13 cellular contexts compared by ENCODE assay signal in genomic region chr19:39645800-39646411, GRCh38. TPM values are rescaled to one million over a fixed set of nuclear protein-coding genes. Genes with fewer than 3 reads are reported as not detected.
DNase-seq lines count a peak whose midpoint lies in the region; ATAC-seq and TF ChIP-seq lines count a peak whose summit lies in the region.
"Had no signal": no experiment of that assay in that cellular context is flagged by ENCODE, and none has a peak within 500 bp of the region (broad histone marks: within the 10 kb centered on the region; RNA-seq: fewer than 3 reads in every experiment).

No MANE protein-coding gene starts in this region.

- TF ChIP-seq RAD21 in IMR-90 (IDR thresholded peaks at IDR 0.05; ENCODE audit: low read length) = no peak

- H3K27me3 ChIP-seq in IMR-90 (ENCODE audit: control insufficient read depth, insufficient read depth, low read length) = no peaks in the 10 kb centered on the region

- H3K9me3 Mint-ChIP-seq in activated CD8-positive, alpha-beta T cell treated with anti-CD3 and anti-CD28 coated beads, Interleukin-2, amount 10 ng/mL, durations not matched to agents 7 days and 5 days (ENCODE audit: insufficient read depth) = no peaks in the 10 kb centered on the region
- H3K9me3 Mint-ChIP-seq: T-helper 1 cell treated with Interleukin-12 subunit alpha and Interleukin-12 subunit beta and Interleukin-4 antibody, amounts not matched to agents 30 μg/mL and 1 μg/mL, for 36 hours had no signal

- H3K56ac ChIP-seq in IMR-90 (ENCODE audit: extremely low read depth, insufficient read depth, low read length) = no peak overlapping the region

- no peaks in the 10 kb centered on the region for H3K4me1 Mint-ChIP-seq in activated CD8-positive, alpha-beta T cell treated with anti-CD3 and anti-CD28 coated beads, Interleukin-2, amount 10 ng/mL, durations not matched to agents 7 days and 5 days (ENCODE audit: low read depth)
- H3K4me1 Mint-ChIP-seq: H9 had no signal

- no peak overlapping the region for H3K4me2 ChIP-seq in IMR-90 (ENCODE audit: low read depth, low read length)

- no peak overlapping the region for H4K8ac ChIP-seq in IMR-90 (ENCODE audit: low read depth in 2 of 2, low read length in 2 of 2)

- no peak overlapping the region for H3K23ac ChIP-seq in IMR-90 (ENCODE audit: low read depth, low read length)

- H3K18ac ChIP-seq in IMR-90 (ENCODE audit: low read depth, low read length) = no peak overlapping the region

- dilution Hi-C loops in IMR-90 (cut with HindIII; ENCODE audit: low sequenced_read_pairs, unreplicated experiment) = no loop called here

- no peak overlapping the region for H2BK120ac ChIP-seq in IMR-90 (ENCODE audit: low read depth, low read length)

- peak; percentile 17 for DNase-seq in AG20443 (ENCODE audit: low spot score)
- DNase-seq in IMR-90 = peak; percentile 15
- peak; percentile 52 for DNase-seq in activated CD8-positive, alpha-beta T cell treated with anti-CD3 and anti-CD28 coated beads, Interleukin-2, amount 10 ng/mL, durations not matched to agents 7 days and 5 days
- peak; percentile 45 for DNase-seq in iPS-NIHi7 (ENCODE audit: extremely low spot score)
- no peak for DNase-seq in retina
- DNase-seq in NCI-H526 treated with DMSO at 0.1 percent for 48 hours (lab: John Stamatoyannopoulos, UW) = no peak
- no peak for DNase-seq in NCI-H748 treated with DMSO at 0.1 percent for 48 hours (lab: John Stamatoyannopoulos, UW)
- DNase-seq: H9, left colon, NCI-H446 had no signal

- no peak overlapping the region for H2AK9ac ChIP-seq in IMR-90 (replicated peaks; ENCODE audit: low read depth, low read length, poor library complexity)

- ATAC-seq in IMR-90 (ENCODE audit: low read depth) = peak; percentile 53; the same call in 1 of the 2 replicates
- no peak for ATAC-seq in activated CD8-positive, alpha-beta T cell treated with anti-CD3 and anti-CD28 coated beads, Interleukin-2, amount 10 ng/mL, durations not matched to agents 7 days and 5 days
- no peak for ATAC-seq in GM21367 (IDR thresholded peaks at IDR 0.05; ENCODE audit: unreplicated experiment)
- ATAC-seq: left colon had no signal

- TF ChIP-seq POLR2A in IMR-90 (IDR thresholded peaks at IDR 0.05; ENCODE audit: low read depth, low read length) = no peak

- H2AK5ac ChIP-seq in IMR-90 (ENCODE audit: low read depth, low read length) = no peak overlapping the region

- H2BK5ac ChIP-seq in IMR-90 (ENCODE audit: low read depth, low read length, poor library complexity, severe bottlenecking) = no peak overlapping the region

- H3K9me3 ChIP-seq in IMR-90 (ENCODE audit: control insufficient read depth, insufficient read depth, low read length) = no peaks in the 10 kb centered on the region

- peaks cover 23% of the 10 kb centered on the region for H3K27me3 Mint-ChIP-seq in activated CD8-positive, alpha-beta T cell treated with anti-CD3 and anti-CD28 coated beads, Interleukin-2, amount 10 ng/mL, durations not matched to agents 7 days and 5 days (ENCODE audit: low read depth)

- no peaks in the 10 kb centered on the region for H3K36me3 Mint-ChIP-seq in activated CD8-positive, alpha-beta T cell treated with anti-CD3 and anti-CD28 coated beads, Interleukin-2, amount 10 ng/mL, durations not matched to agents 7 days and 5 days (ENCODE audit: low read depth)

- H3K9ac ChIP-seq in IMR-90 (ENCODE audit: low read depth, low read length) = no peak overlapping the region

- no peak overlapping the region for H4K91ac ChIP-seq in IMR-90 (ENCODE audit: insufficient read depth, low read depth, low read length)

- no peak overlapping the region for H4K5ac ChIP-seq in IMR-90 (ENCODE audit: low read depth, low read length)

- H3K79me1 ChIP-seq in IMR-90 (ENCODE audit: low read depth in 1 of 2, low read length in 2 of 2) = no peaks in the 10 kb centered on the region

- no peaks in the 10 kb centered on the region for H4K20me1 ChIP-seq in IMR-90 (ENCODE audit: insufficient read depth, low read length)

- no peaks in the 10 kb centered on the region for H3K36me3 ChIP-seq in IMR-90 (ENCODE audit: control insufficient read depth, insufficient read depth, low read length)

- no peaks in the 10 kb centered on the region for H3K9me1 ChIP-seq in IMR-90 (ENCODE audit: insufficient read depth, low read length)

- no peak overlapping the region for H3K27ac ChIP-seq in IMR-90 (ENCODE audit: insufficient read depth, low read length)

- POLR2A ChIA-PET in IMR-90 (lab: Charles Lee; ENCODE audit: unreplicated experiment) = no interaction called here
- POLR2A ChIA-PET in activated CD8-positive, alpha-beta T cell treated with anti-CD3 and anti-CD28 coated beads, Interleukin-2, amount 10 ng/mL, durations not matched to agents 7 days and 5 days (lab: Charles Lee) = no interaction called here

- H3K4me1 ChIP-seq in IMR-90 (ENCODE audit: control insufficient read depth, insufficient read depth, low read length) = no peaks in the 10 kb centered on the region

- no peak overlapping the region for H2BK15ac ChIP-seq in IMR-90 (ENCODE audit: low read depth, low read length)

- intact Hi-C loops in IMR-90 (cut with micrococcal nuclease) = loop anchor here (2.0 kb wide), 1 partner anchor 47 kb away; no protein-coding TSS in a partner anchor

- no TSS peak for BruUV-seq in IMR-90 (replicated peaks; lab: Mats Ljungman, UMichigan)

- CTCF ChIA-PET in IMR-90 (lab: Yijun Ruan, JAX) = interaction anchor here (1.0 kb wide), 1 partner anchor 94 kb away, joined by 4 read pairs; no protein-coding TSS in a partner anchor
- CTCF ChIA-PET in activated CD8-positive, alpha-beta T cell treated with anti-CD3 and anti-CD28 coated beads, Interleukin-2, amount 10 ng/mL, durations not matched to agents 7 days and 5 days (lab: Charles Lee) = no interaction called here

- no peak overlapping the region for H3K4me3 ChIP-seq in IMR-90 (ENCODE audit: insufficient read depth, low read depth, low read length)

- no CpG with 5 or more reads among the region's 6 CpGs for WGBS in IMR-90 (ENCODE audit: extremely low coverage in 2 of 2, insufficient read length in 1 of 2), 2 experiments

- H3K14ac ChIP-seq in IMR-90 (replicated peaks; ENCODE audit: low read depth, low read length) = no peak overlapping the region

- H2BK20ac ChIP-seq in IMR-90 (ENCODE audit: low read depth, low read length) = no peak overlapping the region

- no peak for TF ChIP-seq CTCF in IMR-90 (conservative IDR thresholded peaks at IDR 0.05; ENCODE audit: low read depth, low read length)

- in situ Hi-C loops in IMR-90 (cut with MboI; ENCODE audit: low sequenced_read_pairs) = no loop called here

- no peak overlapping the region for H2AFZ ChIP-seq in IMR-90 (replicated peaks; ENCODE audit: low read length, poor library complexity)

- H3K4ac ChIP-seq in IMR-90 (ENCODE audit: low read depth, low read length) = no peak overlapping the region

- H3K4me3 Mint-ChIP-seq in activated CD8-positive, alpha-beta T cell treated with anti-CD3 and anti-CD28 coated beads, Interleukin-2, amount 10 ng/mL, durations not matched to agents 7 days and 5 days = no peak overlapping the region
- H3K4me3 Mint-ChIP-seq: H9; T-helper 1 cell treated with Interleukin-12 subunit alpha and Interleukin-12 subunit beta and Interleukin-4 antibody, amounts not matched to agents 30 μg/mL and 1 μg/mL, for 36 hours had no signal

- H3K27ac Mint-ChIP-seq in activated CD8-positive, alpha-beta T cell treated with anti-CD3 and anti-CD28 coated beads, Interleukin-2, amount 10 ng/mL, durations not matched to agents 7 days and 5 days = no peak overlapping the region
- H3K27ac Mint-ChIP-seq: H9; T-helper 1 cell treated with Interleukin-12 subunit alpha and Interleukin-12 subunit beta and Interleukin-4 antibody, amounts not matched to agents 30 μg/mL and 1 μg/mL, for 36 hours had no signal

TF ChIP-seq in IMR-90, 13 proteins besides CTCF, POLR2A, EP300 and RAD21 (continues in another document):
- TF ChIP-seq CEBPB (IDR thresholded peaks at IDR 0.05; ENCODE audit: low read depth, low read length) = no peak
- no peak for TF ChIP-seq CHD1 (IDR thresholded peaks at IDR 0.05; ENCODE audit: low read depth, low read length)
- TF ChIP-seq MAFK (IDR thresholded peaks at IDR 0.05; ENCODE audit: low read depth, low read length) = no peak
- no peak for TF ChIP-seq MAZ (IDR thresholded peaks at IDR 0.05; ENCODE audit: borderline replicate concordance, low read depth, low read length)
- TF ChIP-seq FOS (IDR thresholded peaks at IDR 0.05; ENCODE audit: low read depth, low read length) = no peak
- TF ChIP-seq RCOR1 (IDR thresholded peaks at IDR 0.05; ENCODE audit: insufficient replicate concordance, low read length) = no peak
- no peak for TF ChIP-seq MXI1 (IDR thresholded peaks at IDR 0.05; ENCODE audit: borderline replicate concordance, low read depth, low read length)
- no peak for TF ChIP-seq NFE2L2 (IDR thresholded peaks at IDR 0.05; ENCODE audit: low read depth, low read length)
- no peak for TF ChIP-seq BHLHE40 (IDR thresholded peaks at IDR 0.05; ENCODE audit: low read depth, low read length)
- no peak for TF ChIP-seq USF2 (IDR thresholded peaks at IDR 0.05; ENCODE audit: low read depth, low read length)

RNA-seq across cellular contexts. Expression of gene LGALS16, which starts 9.8 kb away (rescaled TPM):
- total RNA-seq in IMR-90 (2012; rRNA removed) = not detected in 2 replicates
- not detected in 2 replicates for polyA plus RNA-seq in IMR-90 (2012; rRNA removed)
- not detected in 2 replicates for polyA plus RNA-seq in IMR-90 (2012; cell fraction: cytosol; rRNA removed)
- polyA plus RNA-seq in IMR-90 (2012; cell fraction: nucleus; rRNA removed; ENCODE audit: low replicate concordance) = not detected in 2 replicates
- total RNA-seq in activated CD8-positive, alpha-beta T cell treated with anti-CD3 and anti-CD28 coated beads, Interleukin-2, amount 10 ng/mL, durations not matched to agents 7 days and 5 days = not detected
- total RNA-seq: H9, HT1080, left colon had no signal

RNA-seq across cellular contexts. Expression of gene LGALS13, which starts 43.6 kb away (rescaled TPM):
- total RNA-seq in IMR-90 (2012; rRNA removed) = not detected in 2 replicates
- polyA plus RNA-seq in IMR-90 (2012; rRNA removed) = not detected in 2 replicates
- not detected in 2 replicates for polyA plus RNA-seq in IMR-90 (2012; cell fraction: cytosol; rRNA removed)
- polyA plus RNA-seq in IMR-90 (2012; cell fraction: nucleus; rRNA removed; ENCODE audit: low replicate concordance) = not detected in 2 replicates
- not detected for total RNA-seq in activated CD8-positive, alpha-beta T cell treated with anti-CD3 and anti-CD28 coated beads, Interleukin-2, amount 10 ng/mL, durations not matched to agents 7 days and 5 days
- total RNA-seq: H9, HT1080, left colon had no signal

RNA-seq across cellular contexts. Expression of gene LGALS14, which starts 58.4 kb away (rescaled TPM):
- not detected in 2 replicates for total RNA-seq in IMR-90 (2012; rRNA removed)
- polyA plus RNA-seq in IMR-90 (2012; rRNA removed) = not detected in 2 replicates
- polyA plus RNA-seq in IMR-90 (2012; cell fraction: cytosol; rRNA removed) = not detected in 2 replicates
- not detected in 2 replicates for polyA plus RNA-seq in IMR-90 (2012; cell fraction: nucleus; rRNA removed; ENCODE audit: low replicate concordance)
- not detected for total RNA-seq in activated CD8-positive, alpha-beta T cell treated with anti-CD3 and anti-CD28 coated beads, Interleukin-2, amount 10 ng/mL, durations not matched to agents 7 days and 5 days
- total RNA-seq: H9, HT1080, left colon had no signal

Comparison
In these comparisons a context has a peak if more than half of its experiments do, and no peak if none do; other contexts are left out.
1. DNase-seq: peak in AG20443 (single experiment), IMR-90 (single experiment), activated CD8-positive, alpha-beta T cell treated with anti-CD3 and anti-CD28 coated beads, Interleukin-2, amount 10 ng/mL, durations not matched to agents 7 days and 5 days (single experiment) and iPS-NIHi7 (single experiment); none in retina (single experiment), NCI-H526 treated with DMSO at 0.1 percent for 48 hours (single experiment) and NCI-H748 treated with DMSO at 0.1 percent for 48 hours (single experiment).